Comparison of ENCODE assay signal across 14 cellular contexts in the genomic region with DNA sequence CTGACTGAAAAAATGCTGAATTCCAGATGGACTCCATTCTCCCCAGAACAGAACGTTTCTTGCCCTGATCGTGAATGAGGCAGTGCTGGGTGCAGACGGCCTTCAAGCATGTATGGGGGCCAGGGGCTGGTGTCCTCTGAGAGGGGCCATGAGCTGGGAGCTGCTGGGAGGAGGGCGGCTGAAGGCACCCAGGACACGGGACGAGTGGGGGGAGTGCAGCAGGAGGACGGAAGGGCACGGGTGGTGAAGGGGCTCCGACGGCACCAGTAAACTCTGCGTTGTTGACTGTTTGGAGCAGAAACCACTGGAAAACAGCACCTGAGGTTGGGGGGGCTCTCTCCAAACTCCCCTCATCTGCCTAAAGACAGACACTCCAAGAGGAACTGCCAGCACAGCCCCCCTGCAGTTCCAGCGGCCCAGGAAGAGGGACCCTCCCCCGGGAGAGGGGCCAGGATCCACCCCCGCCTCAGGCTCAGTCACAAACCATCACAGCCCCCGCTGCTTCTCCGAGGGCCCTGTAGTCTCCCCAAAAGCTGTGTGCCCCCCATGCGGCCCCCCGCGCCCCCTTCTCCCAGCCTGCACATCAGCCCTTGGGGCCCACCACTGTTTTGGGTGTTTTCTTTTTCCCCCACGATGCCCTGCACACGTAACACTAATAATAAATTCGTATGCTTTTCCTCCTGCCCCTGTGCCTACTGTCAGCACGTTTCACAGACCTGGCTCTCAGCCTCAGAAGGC. TPM values are rescaled to one million over a fixed set of nuclear protein-coding genes. Genes with fewer than 3 reads are reported as not detected.
A peak's percentile ranks its signal among the peaks of the same experiment; 100 is the strongest.
DNase-seq lines count a peak whose midpoint lies in the region; ATAC-seq and TF ChIP-seq lines count a peak whose summit lies in the region.
"Had no signal": no experiment of that assay in that cellular context is flagged by ENCODE, and none has a peak within 500 bp of the region (broad histone marks: within the 10 kb centered on the region; RNA-seq: fewer than 3 reads in every experiment).

No MANE protein-coding gene starts in this region.

- H2BK15ac ChIP-seq in neuronal stem cell (ENCODE audit: low read length) = peak overlapping the region; percentile 97

- no CpG with 5 or more reads among the region's 23 CpGs for WGBS in neuronal stem cell (ENCODE audit: extremely low coverage in 2 of 2, insufficient read length in 2 of 2, insufficient replicate concordance in 1 of 2), 2 donors

- H3K79me2 ChIP-seq in GM23338 (replicated peaks; ENCODE audit: insufficient read depth) = no peaks in the 10 kb centered on the region

- peaks cover 10% of the 10 kb centered on the region for H3K27me3 Mint-ChIP-seq in GM23338 (ENCODE audit: insufficient read depth, low read depth, poor library complexity)
- H3K27me3 Mint-ChIP-seq in WTC11 (ENCODE audit: low read depth) = no peaks in the 10 kb centered on the region
- H3K27me3 Mint-ChIP-seq: CD4-positive, CD25-positive, alpha-beta regulatory T cell had no signal

- H3K4me3 Mint-ChIP-seq in GM23338 (no peak overlapping the region), WTC11 (no peak overlapping the region)
- H3K4me3 Mint-ChIP-seq: CD4-positive, CD25-positive, alpha-beta regulatory T cell; CD8-positive, alpha-beta T cell had no signal

- H2AK5ac ChIP-seq in neuronal stem cell (ENCODE audit: low read depth, low read length) = peak overlapping the region; percentile 93

- H3K9me3 ChIP-seq in neuronal stem cell (replicated peaks in 1 of 2; ENCODE audit: control insufficient read depth in 2 of 2, insufficient read depth in 1 of 2, low read depth in 1 of 2, low read length in 2 of 2) = no peaks in the 10 kb centered on the region
- H3K9me3 ChIP-seq: Caco-2, HAP-1 had no signal

- H3K9me3 Mint-ChIP-seq in GM23338 (no peaks in the 10 kb centered on the region), WTC11 (no peaks in the 10 kb centered on the region)
- H3K9me3 Mint-ChIP-seq: CD4-positive, CD25-positive, alpha-beta regulatory T cell; CD8-positive, alpha-beta T cell had no signal

- DNase-seq in GM23338 (ENCODE audit: low spot score) = no peak
- no peak for DNase-seq in WTC11 (ENCODE audit: low spot score)
- DNase-seq in neuronal stem cell (ENCODE audit: low spot score) = no peak
- no peak for DNase-seq in NCI-H524 treated with DMSO at 0.1 percent for 48 hours (lab: John Stamatoyannopoulos, UW)
- DNase-seq: Caco-2; CD4-positive, CD25-positive, alpha-beta regulatory T cell; CD8-positive, alpha-beta T cell; DMS153; DND-41; GOT3 had no signal

- H3K27me3 ChIP-seq in GM23338 (ENCODE audit: insufficient read depth) = no peaks in the 10 kb centered on the region
- no peaks in the 10 kb centered on the region for H3K27me3 ChIP-seq in neuronal stem cell (ENCODE audit: control insufficient read depth in 3 of 3, insufficient read depth in 3 of 3, low read depth in 1 of 3, low read length in 3 of 3)

- no peak overlapping the region for H3K4ac ChIP-seq in neuronal stem cell (ENCODE audit: low read length)

- peak overlapping the region; percentile 99 for H2BK120ac ChIP-seq in neuronal stem cell (ENCODE audit: low read depth, low read length)

- no peaks in the 10 kb centered on the region for H3K36me3 ChIP-seq in GM23338 (ENCODE audit: insufficient read depth)
- H3K36me3 ChIP-seq in neuronal stem cell (replicated peaks in 1 of 2; ENCODE audit: control insufficient read depth in 2 of 2, insufficient read depth in 2 of 2, low read length in 2 of 2) = no peaks in the 10 kb centered on the region
- H3K36me3 ChIP-seq: HAP-1 had no signal

- H3F3A ChIP-seq in GM23338 (replicated peaks; ENCODE audit: low read depth) = no peaks in the 10 kb centered on the region

- no peak overlapping the region for H3K27ac ChIP-seq in GM23338 (ENCODE audit: low read depth)
- no peak overlapping the region for H3K27ac ChIP-seq in neuronal stem cell (replicated peaks; ENCODE audit: low read length)
- H3K27ac ChIP-seq: C4-2B had no signal

- CTCF ChIA-PET in WTC11 (lab: Charles Lee) = interaction anchor here (1.0 kb wide), 1 partner anchor 118 kb away, joined by 4 read pairs; no protein-coding TSS in a partner anchor

- H3K4me3 ChIP-seq in GM23338 (no peak overlapping the region), neuronal stem cell (ENCODE audit: low read length in 2 of 2) (no peak overlapping the region)
- H3K4me3 ChIP-seq: HAP-1 had no signal

- peak overlapping the region; percentile 95 for H3K18ac ChIP-seq in neuronal stem cell (ENCODE audit: low read length)

- TF ChIP-seq CTCF in GM23338 (conservative IDR thresholded peaks at IDR 0.05; ENCODE audit: low read depth in 2 of 2) (no peak), WTC11 (IDR thresholded peaks at IDR 0.05) (no peak)

- H3K9ac ChIP-seq in neuronal stem cell (ENCODE audit: low read depth, low read length, poor library complexity) = peak overlapping the region; percentile 18

- ATAC-seq in GM23338 (no peak), WTC11 (no peak), GM21423 (IDR thresholded peaks at IDR 0.05; ENCODE audit: unreplicated experiment) (no peak), HG02870 (IDR thresholded peaks at IDR 0.05; ENCODE audit: unreplicated experiment) (no peak)
- ATAC-seq: CD8-positive, alpha-beta T cell had no signal

- H3K14ac ChIP-seq in neuronal stem cell (ENCODE audit: low read length) = no peak overlapping the region

- H4K20me1 ChIP-seq in GM23338 (replicated peaks; ENCODE audit: insufficient read depth) = no peaks in the 10 kb centered on the region

- peaks cover 11% of the 10 kb centered on the region for H3K4me1 Mint-ChIP-seq in GM23338
- no peaks in the 10 kb centered on the region for H3K4me1 Mint-ChIP-seq in WTC11
- H3K4me1 Mint-ChIP-seq: CD4-positive, CD25-positive, alpha-beta regulatory T cell had no signal

- H2BK5ac ChIP-seq in neuronal stem cell (ENCODE audit: low read length) = peak overlapping the region; percentile 79

- H3K4me2 ChIP-seq in GM23338 (no peak overlapping the region), neuronal stem cell (ENCODE audit: insufficient read depth, low read length, poor library complexity, severe bottlenecking) (no peak overlapping the region)

- H3K4me1 ChIP-seq in GM23338 (ENCODE audit: insufficient read depth) (no peaks in the 10 kb centered on the region), neuronal stem cell (ENCODE audit: control insufficient read depth in 2 of 2, insufficient read depth in 1 of 2, low read depth in 1 of 2, low read length in 2 of 2) (peaks cover 12 to 48% of the 10 kb centered on the region in 2 donors)
- H3K4me1 ChIP-seq: Caco-2, HAP-1 had no signal

- H3K36me3 Mint-ChIP-seq in GM23338 (ENCODE audit: low read depth) (no peaks in the 10 kb centered on the region), WTC11 (no peaks in the 10 kb centered on the region)
- H3K36me3 Mint-ChIP-seq: CD4-positive, CD25-positive, alpha-beta regulatory T cell; CD8-positive, alpha-beta T cell had no signal

- POLR2A ChIA-PET in WTC11 (lab: Charles Lee) = no interaction called here

- no peak overlapping the region for H2AFZ ChIP-seq in GM23338
- H2AFZ ChIP-seq in neuronal stem cell (ENCODE audit: low read length) = no peak overlapping the region

- H3K79me1 ChIP-seq in neuronal stem cell (ENCODE audit: low read depth, low read length) = peaks cover 6% of the 10 kb centered on the region

- H4K8ac ChIP-seq in neuronal stem cell (ENCODE audit: low read depth, low read length) = no peak overlapping the region

- H2BK12ac ChIP-seq in neuronal stem cell (ENCODE audit: low read length) = peak overlapping the region; percentile 24

- H3K27ac Mint-ChIP-seq in GM23338 = 0 out of 2 replicates have a peak overlapping the region, but pooled peaks have one; percentile 65
- H3K27ac Mint-ChIP-seq in WTC11 = 0 out of 2 replicates have a peak overlapping the region, but pooled peaks have one; percentile 15
- H3K27ac Mint-ChIP-seq: CD4-positive, CD25-positive, alpha-beta regulatory T cell had no signal

- peak overlapping the region; percentile 40 for H3K23ac ChIP-seq in neuronal stem cell (ENCODE audit: low read depth, low read length, poor library complexity)

- H4K91ac ChIP-seq in neuronal stem cell (ENCODE audit: low read depth, low read length, poor library complexity) = no peak overlapping the region

- H3K9me2 ChIP-seq in GM23338 (ENCODE audit: insufficient read depth) = no peaks in the 10 kb centered on the region

TF ChIP-seq in GM23338, 12 proteins besides CTCF, POLR2A, EP300 and RAD21:
- TF ChIP-seq CREB1 (CRISPR knock-in tag; IDR thresholded peaks at IDR 0.05; ENCODE audit: low read depth) (no peak), STAT1 (IDR thresholded peaks at IDR 0.05; ENCODE audit: unreplicated experiment) (no peak)

TF ChIP-seq in WTC11, 78 proteins besides CTCF, POLR2A, EP300 and RAD21 (continues in another document):
- TF ChIP-seq RELA (CRISPR knock-in tag; IDR thresholded peaks at IDR 0.05; ENCODE audit: borderline replicate concordance) (no peak), NR2C2 (CRISPR knock-in tag; IDR thresholded peaks at IDR 0.05) (no peak), SMAD3 (CRISPR knock-in tag; IDR thresholded peaks at IDR 0.05; ENCODE audit: borderline replicate concordance) (no peak), HMGA2 (CRISPR knock-in tag; IDR thresholded peaks at IDR 0.05) (no peak), ZNF671 (CRISPR knock-in tag; IDR thresholded peaks at IDR 0.05) (no peak)
- TF ChIP-seq, protein P1, sequence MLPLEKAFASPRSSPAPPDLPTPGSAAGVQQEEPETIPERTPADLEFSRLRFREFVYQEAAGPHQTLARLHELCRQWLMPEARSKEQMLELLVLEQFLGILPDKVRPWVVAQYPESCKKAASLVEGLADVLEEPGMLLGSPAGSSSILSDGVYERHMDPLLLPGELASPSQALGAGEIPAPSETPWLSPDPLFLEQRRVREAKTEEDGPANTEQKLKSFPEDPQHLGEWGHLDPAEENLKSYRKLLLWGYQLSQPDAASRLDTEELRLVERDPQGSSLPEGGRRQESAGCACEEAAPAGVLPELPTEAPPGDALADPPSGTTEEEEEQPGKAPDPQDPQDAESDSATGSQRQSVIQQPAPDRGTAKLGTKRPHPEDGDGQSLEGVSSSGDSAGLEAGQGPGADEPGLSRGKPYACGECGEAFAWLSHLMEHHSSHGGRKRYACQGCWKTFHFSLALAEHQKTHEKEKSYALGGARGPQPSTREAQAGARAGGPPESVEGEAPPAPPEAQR (CRISPR knock-in tag; IDR thresholded peaks at IDR 0.05) = no peak
- TF ChIP-seq, protein P2, sequence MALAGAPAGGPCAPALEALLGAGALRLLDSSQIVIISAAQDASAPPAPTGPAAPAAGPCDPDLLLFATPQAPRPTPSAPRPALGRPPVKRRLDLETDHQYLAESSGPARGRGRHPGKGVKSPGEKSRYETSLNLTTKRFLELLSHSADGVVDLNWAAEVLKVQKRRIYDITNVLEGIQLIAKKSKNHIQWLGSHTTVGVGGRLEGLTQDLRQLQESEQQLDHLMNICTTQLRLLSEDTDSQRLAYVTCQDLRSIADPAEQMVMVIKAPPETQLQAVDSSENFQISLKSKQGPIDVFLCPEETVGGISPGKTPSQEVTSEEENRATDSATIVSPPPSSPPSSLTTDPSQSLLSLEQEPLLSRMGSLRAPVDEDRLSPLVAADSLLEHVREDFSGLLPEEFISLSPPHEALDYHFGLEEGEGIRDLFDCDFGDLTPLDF (CRISPR knock-in tag; IDR thresholded peaks at IDR 0.05) = no peak

RNA-seq across cellular contexts. Expression of a gene that starts 55.5 kb away (rescaled TPM):
- 23.9 and 24.6 TPM in 2 replicates for total RNA-seq in GM23338 (2014; rRNA removed; shearing (Covaris generic))
- polyA plus RNA-seq in GM23338 (2016; fragmentation: Nextera tagmentation; extraction: Ambion mirVana) = 9.7 and 10.6 TPM in 2 replicates
- 16.8 to 18.1 TPM (median 17.0 TPM) in 3 replicates for total RNA-seq in WTC11 (2021)
- polyA plus RNA-seq in neuronal stem cell (2013, experiment 1 of 2) = 27.1 TPM
- 25.4 TPM for polyA plus RNA-seq in neuronal stem cell (2013, experiment 2 of 2)
- total RNA-seq: Caco-2 had no signal
